Comparison of ENCODE assay signal across 13 cellular contexts in genomic region chr14:97299661-97300060, GRCh38.
DNase-seq lines count a peak whose midpoint lies in the region; ATAC-seq and TF ChIP-seq lines count a peak whose summit lies in the region.
"Had no signal": no experiment of that assay in that cellular context is flagged by ENCODE, and none has a peak within 500 bp of the region (broad histone marks: within the 10 kb centered on the region; RNA-seq: fewer than 3 reads in every experiment).

No MANE protein-coding gene starts in this region.

- no peaks in the 10 kb centered on the region for H3K9me3 ChIP-seq in A673 (ENCODE audit: low read depth, low read length, poor library complexity, severe bottlenecking)
- no peaks in the 10 kb centered on the region for H3K9me3 ChIP-seq in WERI-Rb-1 (ENCODE audit: severe bottlenecking)
- no peaks in the 10 kb centered on the region for H3K9me3 ChIP-seq in hepatocyte (ENCODE audit: low read depth)
- H3K9me3 ChIP-seq in mesenchymal stem cell (ENCODE audit: control insufficient read depth, low read length): no peaks in the 10 kb centered on the region
- no peaks in the 10 kb centered on the region for H3K9me3 ChIP-seq in gastroesophageal sphincter

- 60% methylated on average over 3 of the region's 3 CpGs for WGBS in hepatocyte (ENCODE audit: low lambda C conversion rate, missing lambda C conversion rate)
- 47% methylated on average over 1 of the region's 3 CpGs for WGBS in mesenchymal stem cell
- 40 to 77% methylated on average over 2 to 3 of the region's 3 CpGs for WGBS in gastroesophageal sphincter (ENCODE audit: low coverage in 1 of 2), 2 donors

- no peak overlapping the region for H2AK5ac ChIP-seq in mesenchymal stem cell (ENCODE audit: low read length, severe bottlenecking)

- no TSS peak for BruUV-seq in A673 (replicated peaks; lab: Mats Ljungman, UMichigan)

- no peak overlapping the region for H2BK5ac ChIP-seq in mesenchymal stem cell (ENCODE audit: low read depth, low read length, poor library complexity, severe bottlenecking)

- TF ChIP-seq EP300 in gastroesophageal sphincter (IDR thresholded peaks at IDR 0.05): no peak

- no peak overlapping the region for H4K8ac ChIP-seq in mesenchymal stem cell (ENCODE audit: low read length)

- CTCF ChIA-PET in A673 (lab: Charles Lee): no interaction called here

- no peak overlapping the region for H2BK15ac ChIP-seq in mesenchymal stem cell (ENCODE audit: low read depth, poor library complexity, severe bottlenecking)

- H3K4me2 ChIP-seq in hepatocyte (no peak overlapping the region), mesenchymal stem cell (ENCODE audit: low read length, poor library complexity, severe bottlenecking) (no peak overlapping the region)

- H3K4me3 ChIP-seq in A673 (ENCODE audit: low read depth, low read length, poor library complexity, severe bottlenecking): no peak overlapping the region
- H3K4me3 ChIP-seq in GM12875 (ENCODE audit: low read depth, low read length): no peak overlapping the region
- H3K4me3 ChIP-seq in WERI-Rb-1 (ENCODE audit: low read depth, low read length): no peak overlapping the region
- no peak overlapping the region for H3K4me3 ChIP-seq in hepatocyte
- no peak overlapping the region for H3K4me3 ChIP-seq in brain microvascular endothelial cell (ENCODE audit: low read depth, low read length)
- H3K4me3 ChIP-seq in mesenchymal stem cell (ENCODE audit: insufficient read depth in 1 of 2, low read depth in 1 of 2, low read length in 2 of 2): no peak overlapping the region
- H3K4me3 ChIP-seq in gastroesophageal sphincter: no peak overlapping the region

- H2AFZ ChIP-seq in hepatocyte: no peak overlapping the region
- no peak overlapping the region for H2AFZ ChIP-seq in mesenchymal stem cell (ENCODE audit: low read depth, low read length)

- H3K27ac ChIP-seq in A673 (ENCODE audit: low read depth, low read length, poor library complexity, severe bottlenecking) (no peak overlapping the region), WERI-Rb-1 (no peak overlapping the region), hepatocyte (no peak overlapping the region), brain microvascular endothelial cell (no peak overlapping the region), mesenchymal stem cell (ENCODE audit: low read length, poor library complexity, severe bottlenecking) (no peak overlapping the region), gastroesophageal sphincter (no peak overlapping the region)

- no peak overlapping the region for H3K9ac ChIP-seq in mesenchymal stem cell (ENCODE audit: low read length)

- H3K4me1 ChIP-seq in A673 (ENCODE audit: insufficient read depth, low read length, poor library complexity, severe bottlenecking): peaks cover 19% of the 10 kb centered on the region
- no peaks in the 10 kb centered on the region for H3K4me1 ChIP-seq in hepatocyte (ENCODE audit: insufficient read depth)
- H3K4me1 ChIP-seq in mesenchymal stem cell (ENCODE audit: control insufficient read depth, insufficient read depth, low read depth, low read length): no peaks in the 10 kb centered on the region
- H3K4me1 ChIP-seq in gastroesophageal sphincter: no peaks in the 10 kb centered on the region

- no peaks in the 10 kb centered on the region for H3K27me3 ChIP-seq in A673 (replicated peaks; ENCODE audit: insufficient read depth, low read depth, low read length, poor library complexity)
- H3K27me3 ChIP-seq in WERI-Rb-1 (ENCODE audit: insufficient read depth, low read depth, severe bottlenecking): peaks cover 82% of the 10 kb centered on the region
- H3K27me3 ChIP-seq in hepatocyte: peaks cover 3% of the 10 kb centered on the region
- no peaks in the 10 kb centered on the region for H3K27me3 ChIP-seq in brain microvascular endothelial cell (replicated peaks)
- H3K27me3 ChIP-seq in mesenchymal stem cell (ENCODE audit: control insufficient read depth in 1 of 2, insufficient read depth in 1 of 2, low read length in 2 of 2): peaks cover 0 to 7% of the 10 kb centered on the region in 2 experiments
- H3K27me3 ChIP-seq in gastroesophageal sphincter: peaks cover 19% of the 10 kb centered on the region

- H3K79me1 ChIP-seq in mesenchymal stem cell (replicated peaks; ENCODE audit: low read length, poor library complexity, severe bottlenecking): no peaks in the 10 kb centered on the region

- no peaks in the 10 kb centered on the region for H3K9me2 ChIP-seq in hepatocyte (replicated peaks; ENCODE audit: insufficient read depth)

- no peak overlapping the region for H4K91ac ChIP-seq in mesenchymal stem cell (ENCODE audit: low read length)

- H2BK12ac ChIP-seq in mesenchymal stem cell (ENCODE audit: low read length in 2 of 2): no peak overlapping the region

- ATAC-seq in GM19395 (IDR thresholded peaks at IDR 0.05; ENCODE audit: unreplicated experiment) (no peak), gastroesophageal sphincter (no peak)

- intact Hi-C loops in A673 (cut with micrococcal nuclease; ENCODE audit: unreplicated experiment): no loop called here

- no peak overlapping the region for H3K23ac ChIP-seq in mesenchymal stem cell (ENCODE audit: low read length in 2 of 2)

- TF ChIP-seq CTCF in A673 (conservative IDR thresholded peaks at IDR 0.05; ENCODE audit: low read depth, low read length) (peak; percentile 49), GM12875 (IDR thresholded peaks at IDR 0.05; ENCODE audit: borderline replicate concordance, insufficient read depth, low read depth, low read length) (peak; percentile 62), WERI-Rb-1 (IDR thresholded peaks at IDR 0.05; ENCODE audit: low read depth, low read length) (peak; percentile 15; the same call in 1 of the 2 replicates), hepatocyte (IDR thresholded peaks at IDR 0.05; ENCODE audit: poor library complexity) (peak; percentile 24), brain microvascular endothelial cell (IDR thresholded peaks at IDR 0.05; ENCODE audit: low read depth, low read length, missing control alignments) (no peak), gastroesophageal sphincter (IDR thresholded peaks at IDR 0.05) (no peak)

- in situ Hi-C loops in brain microvascular endothelial cell (cut with HindIII; ENCODE audit: low pct_ligation_motif_present, low sequenced_read_pairs): no loop called here

- DNase-seq in A673 (ENCODE audit: low spot score) (peak; percentile 19), WERI-Rb-1 (no peak), hepatocyte (ENCODE audit: low spot score) (no peak), brain microvascular endothelial cell (no peak), mesenchymal stem cell (no peak)
- DNase-seq: MM.1S, NCI-H446 treated with DMSO at 0.1 percent for 48 hours, retina, SHP77, trophoblast cell had no signal

- TF ChIP-seq POLR2A in gastroesophageal sphincter (IDR thresholded peaks at IDR 0.05): no peak

- H4K20me1 ChIP-seq in hepatocyte (ENCODE audit: insufficient read depth, poor library complexity, severe bottlenecking): no peaks in the 10 kb centered on the region

- no peak overlapping the region for H2BK120ac ChIP-seq in mesenchymal stem cell (ENCODE audit: low read depth, low read length)

- no peak overlapping the region for H3K4ac ChIP-seq in mesenchymal stem cell (ENCODE audit: low read depth in 1 of 2, low read length in 2 of 2)

- H3K79me2 ChIP-seq in hepatocyte: no peaks in the 10 kb centered on the region

- no peaks in the 10 kb centered on the region for H3K36me3 ChIP-seq in A673 (ENCODE audit: insufficient read depth, low read length, poor library complexity, severe bottlenecking)
- no peaks in the 10 kb centered on the region for H3K36me3 ChIP-seq in WERI-Rb-1
- H3K36me3 ChIP-seq in hepatocyte (replicated peaks; ENCODE audit: insufficient read depth, low read depth): no peaks in the 10 kb centered on the region
- no peaks in the 10 kb centered on the region for H3K36me3 ChIP-seq in brain microvascular endothelial cell (replicated peaks)
- no peaks in the 10 kb centered on the region for H3K36me3 ChIP-seq in mesenchymal stem cell (ENCODE audit: control insufficient read depth in 1 of 2, insufficient read depth in 2 of 2, low read depth in 1 of 2, low read length in 2 of 2)
- no peaks in the 10 kb centered on the region for H3K36me3 ChIP-seq in gastroesophageal sphincter

- POLR2A ChIA-PET in A673 (lab: Charles Lee; ENCODE audit: low non-redundant PET): no interaction called here

- no peak overlapping the region for H3K18ac ChIP-seq in mesenchymal stem cell (ENCODE audit: low read depth in 1 of 2, low read length in 2 of 2)

- H3K14ac ChIP-seq in mesenchymal stem cell (ENCODE audit: low read length in 2 of 2): no peak overlapping the region

Comparison
In these comparisons a context has a peak if more than half of its experiments do, and no peak if none do; other contexts are left out.
1. CTCF ChIP-seq: peak in A673 (single experiment), GM12875 (single experiment), WERI-Rb-1 (single experiment) and hepatocyte (single experiment); none in brain microvascular endothelial cell (single experiment) and gastroesophageal sphincter (0 of 4).